In genomic region chr16:84844049-84844350, GRCh38 we compare ENCODE assay signal across 15 cellular contexts. TPM values are rescaled to one million over a fixed set of nuclear protein-coding genes. Genes with fewer than 3 reads are reported as not detected.
DNase-seq lines count a peak whose midpoint lies in the region; ATAC-seq and TF ChIP-seq lines count a peak whose summit lies in the region.
"Had no signal": no experiment of that assay in that cellular context is flagged by ENCODE, and none has a peak within 500 bp of the region (broad histone marks: within the 10 kb centered on the region; RNA-seq: fewer than 3 reads in every experiment).

No MANE protein-coding gene starts in this region.

- no peak overlapping the region for H3K27ac Mint-ChIP-seq in MCF 10A (ENCODE audit: low read depth, unreplicated experiment)
- H3K27ac Mint-ChIP-seq: activated B cell treated with CpG ODN at 0.5 μM for 24 hours; natural killer cell treated with Interleukin-12 subunit alpha and Interleukin-12 subunit beta and Interleukin-15 and Interleukin-18, amount 100 ng/mL, for 72 hours; stimulated activated effector memory CD8-positive, alpha-beta T cell treated with anti-CD3 and anti-CD28 coated beads, Interleukin-12 subunit alpha, Interleukin-12 subunit beta, amount 100 ng/mL, for 72 hours had no signal

- CTCF ChIA-PET in MCF 10A (lab: Yijun Ruan, JAX) = no interaction called here

- DNase-seq in breast epithelium (ENCODE audit: low spot score in 2 of 2) (peak in 1 of 2 donors; percentile 49), MCF 10A (ENCODE audit: unreplicated experiment) (no peak), SHP77 (lab: John Stamatoyannopoulos, UW) (peak; percentile 30 to 57), mucosa of descending colon (peak; percentile 66 to 77 (median 74)), T-helper 2 cell (no peak)
- DNase-seq: activated B cell treated with CpG ODN at 0.5 μM for 24 hours, GF-D8, GOT3 had no signal

- H3K4me1 Mint-ChIP-seq in MCF 10A (ENCODE audit: insufficient read depth, unreplicated experiment) = peaks cover 6% of the 10 kb centered on the region
- H3K4me1 Mint-ChIP-seq: activated B cell treated with CpG ODN at 0.5 μM for 24 hours; stimulated activated effector memory CD8-positive, alpha-beta T cell treated with anti-CD3 and anti-CD28 coated beads, Interleukin-12 subunit alpha, Interleukin-12 subunit beta, amount 100 ng/mL, for 72 hours had no signal

- no TSS peak for BruUV-seq in MCF 10A (replicated peaks; lab: Mats Ljungman, UMichigan)

- H3K36me3 Mint-ChIP-seq in MCF 10A (ENCODE audit: insufficient read depth, unreplicated experiment) = no peaks in the 10 kb centered on the region
- H3K36me3 Mint-ChIP-seq: natural killer cell treated with Interleukin-12 subunit alpha and Interleukin-12 subunit beta and Interleukin-15 and Interleukin-18, amount 100 ng/mL, for 72 hours; stimulated activated effector memory CD8-positive, alpha-beta T cell treated with anti-CD3 and anti-CD28 coated beads, Interleukin-12 subunit alpha, Interleukin-12 subunit beta, amount 100 ng/mL, for 72 hours had no signal

- H3K36me3 ChIP-seq in breast epithelium (no peaks in the 10 kb centered on the region), mucosa of descending colon (ENCODE audit: low read depth) (no peaks in the 10 kb centered on the region)
- H3K36me3 ChIP-seq: SJSA1 had no signal

- H3K9me3 Mint-ChIP-seq in MCF 10A (ENCODE audit: unreplicated experiment) = no peaks in the 10 kb centered on the region
- H3K9me3 Mint-ChIP-seq: activated B cell treated with CpG ODN at 0.5 μM for 24 hours; natural killer cell treated with Interleukin-12 subunit alpha and Interleukin-12 subunit beta and Interleukin-15 and Interleukin-18, amount 100 ng/mL, for 72 hours; stimulated activated effector memory CD8-positive, alpha-beta T cell treated with anti-CD3 and anti-CD28 coated beads, Interleukin-12 subunit alpha, Interleukin-12 subunit beta, amount 100 ng/mL, for 72 hours had no signal

- H3K4me3 Mint-ChIP-seq in MCF 10A (ENCODE audit: unreplicated experiment) = no peak overlapping the region
- H3K4me3 Mint-ChIP-seq: activated B cell treated with CpG ODN at 0.5 μM for 24 hours; natural killer cell treated with Interleukin-12 subunit alpha and Interleukin-12 subunit beta and Interleukin-15 and Interleukin-18, amount 100 ng/mL, for 72 hours; stimulated activated effector memory CD8-positive, alpha-beta T cell treated with anti-CD3 and anti-CD28 coated beads, Interleukin-12 subunit alpha, Interleukin-12 subunit beta, amount 100 ng/mL, for 72 hours had no signal

- peaks cover 16% of the 10 kb centered on the region for H3K27me3 Mint-ChIP-seq in MCF 10A (ENCODE audit: insufficient read depth, unreplicated experiment)

- POLR2A ChIA-PET in MCF 10A (lab: Yijun Ruan, JAX) = no interaction called here

- H3K4me1 ChIP-seq in breast epithelium = no peaks in the 10 kb centered on the region
- H3K4me1 ChIP-seq in mucosa of descending colon (ENCODE audit: low read depth) = peaks cover 7% of the 10 kb centered on the region

- intact Hi-C loops in breast epithelium (cut with DNase I; ENCODE audit: low total_unique reads) (no loop called here), MCF 10A (cut with micrococcal nuclease) (no loop called here), mucosa of descending colon (cut with DNase I, micrococcal nuclease) (no loop called here)

- ATAC-seq in mucosa of descending colon (peak; percentile 56), HG03139 (IDR thresholded peaks at IDR 0.05; ENCODE audit: unreplicated experiment) (no peak), HG03457 (IDR thresholded peaks at IDR 0.05; ENCODE audit: unreplicated experiment) (no peak), GM21528 (IDR thresholded peaks at IDR 0.05; ENCODE audit: low FRiP score, unreplicated experiment) (no peak)
- ATAC-seq: body of pancreas; natural killer cell treated with Interleukin-12 subunit alpha and Interleukin-12 subunit beta and Interleukin-15 and Interleukin-18, amount 100 ng/mL, for 72 hours; stimulated activated effector memory CD8-positive, alpha-beta T cell treated with anti-CD3 and anti-CD28 coated beads, Interleukin-12 subunit alpha, Interleukin-12 subunit beta, amount 100 ng/mL, for 72 hours had no signal

- TF ChIP-seq CTCF in breast epithelium (IDR thresholded peaks at IDR 0.05) (no peak), MCF 10A (IDR thresholded peaks at IDR 0.05; ENCODE audit: unreplicated experiment) (no peak), mucosa of descending colon (IDR thresholded peaks at IDR 0.05) (no peak)

- no peaks in the 10 kb centered on the region for H3K9me3 ChIP-seq in breast epithelium
- H3K9me3 ChIP-seq in mucosa of descending colon = no peaks in the 10 kb centered on the region
- H3K9me3 ChIP-seq: body of pancreas, SJSA1 had no signal

- no peak for TF ChIP-seq POLR2A in breast epithelium (IDR thresholded peaks at IDR 0.05)

- H3K27ac ChIP-seq in breast epithelium = peak overlapping the region; percentile 83 to 87
- H3K27ac ChIP-seq: body of pancreas, SJSA1 had no signal

- H3K4me3 ChIP-seq in breast epithelium (no peak overlapping the region), mucosa of descending colon (no peak overlapping the region)
- H3K4me3 ChIP-seq: body of pancreas, SJSA1 had no signal

- H3K27me3 ChIP-seq in breast epithelium = no peaks in the 10 kb centered on the region
- H3K27me3 ChIP-seq: body of pancreas, SJSA1 had no signal

RNA-seq across cellular contexts. Expression of gene CRISPLD2, which starts 24.2 kb away (rescaled TPM):
- 100 to 1,000 TPM in 2 of 3 donors, 10 to 100 TPM in 1; 94.7 to 386 (median 216) TPM for total RNA-seq in breast epithelium
- 0.28 TPM in 1 of 2 replicates, not detected in the other for total RNA-seq in MCF 10A (2022)
- 100 to 1,000 TPM in 1 of 3 donors, 10 to 100 TPM in 2; 10.5 to 114 (median 38.7) TPM for total RNA-seq in mucosa of descending colon
- total RNA-seq: activated B cell treated with CpG ODN at 0.5 μM for 24 hours had no signal

Comparison
In these comparisons a context has a peak if more than half of its experiments do, and no peak if none do; other contexts are left out.
1. DNase-seq: peak in SHP77 (2 of 2) and mucosa of descending colon (3 of 3); none in MCF 10A (single experiment) and T-helper 2 cell (0 of 5).